Comparison of ENCODE assay signal across 25 cellular contexts in genomic region chr7:5243295-5243694, GRCh38.
"Had no signal": no experiment of that assay in that cellular context is flagged by ENCODE, and none has a peak within 500 bp of the region (broad histone marks: within the 10 kb centered on the region; RNA-seq: fewer than 3 reads in every experiment).

No MANE protein-coding gene starts in this region.

- DNase-seq: hypothalamus; immature natural killer cell; kidney; left colon; left ventricle myocardium inferior; naive B cell; occipital lobe; psoas muscle; right lobe of liver; stimulated activated CD4-positive, alpha-beta T cell treated with anti-CD3 and anti-CD28 coated beads, Interleukin-1b, Interleukin-23, amount 100 ng/mL, for 48 hours; stimulated activated CD4-positive, alpha-beta T cell treated with anti-CD3 and anti-CD28 coated beads, Interleukin-2, amount 100 ng/mL, for 48 hours; stimulated activated CD4-positive, alpha-beta T cell treated with anti-CD3 and anti-CD28 coated beads, Interleukin-4, amount 100 ng/mL, for 4 hours; stimulated activated CD8-positive, alpha-beta memory T cell treated with anti-CD3 and anti-CD28 coated beads, Interleukin-4, amount 100 ng/mL, for 48 hours; stimulated activated naive CD4-positive, alpha-beta T cell treated with Interleukin-2 at 50 U/mL for 16 hours; stimulated activated naive CD8-positive, alpha-beta T cell treated with anti-CD3 and anti-CD28 coated beads, Interleukin-15, amount 100 ng/mL, for 72 hours; uterus had no signal

- H3K27ac Mint-ChIP-seq: immature natural killer cell; naive B cell; nephron; stimulated activated memory B cell treated with anti-CD40 and anti-IgM and Interleukin-4, amounts not matched to agents 10 μg/mL and 1 μg/mL and 100 μg/mL, for 72 hours; type B pancreatic cell had no signal

- H3K36me3 ChIP-seq: left ventricle myocardium inferior, neutrophil, right lobe of liver, tibial nerve, uterus had no signal

- H3K36me3 Mint-ChIP-seq: immature natural killer cell; naive B cell; stimulated activated memory B cell treated with anti-CD40 and anti-IgM and Interleukin-4, amounts not matched to agents 10 μg/mL and 1 μg/mL and 100 μg/mL, for 72 hours; type B pancreatic cell had no signal

- H3K4me1 ChIP-seq: uterus had no signal

- H3K9ac ChIP-seq: parathyroid adenoma had no signal

- H3K27ac ChIP-seq: left ventricle myocardium inferior, neutrophil, parathyroid adenoma, psoas muscle, right lobe of liver, tibial nerve, uterus had no signal

- H3K27me3 ChIP-seq: right lobe of liver, tibial nerve, uterus had no signal

- H3K79me2 ChIP-seq: parathyroid adenoma had no signal

- ATAC-seq: left colon; psoas muscle; right lobe of liver; stimulated activated memory B cell treated with anti-CD40 and anti-IgM and Interleukin-4, amounts not matched to agents 10 μg/mL and 1 μg/mL and 100 μg/mL, for 72 hours had no signal

- H3K4me3 Mint-ChIP-seq: immature natural killer cell; nephron; neural crest cell; stimulated activated memory B cell treated with anti-CD40 and anti-IgM and Interleukin-4, amounts not matched to agents 10 μg/mL and 1 μg/mL and 100 μg/mL, for 72 hours; stimulated activated naive CD8-positive, alpha-beta T cell treated with anti-CD3 and anti-CD28 coated beads, Interleukin-15, amount 100 ng/mL, for 72 hours; type B pancreatic cell had no signal

- H3K9me3 Mint-ChIP-seq: immature natural killer cell, nephron, neural crest cell, type B pancreatic cell had no signal

- H3K4me3 ChIP-seq: left ventricle myocardium inferior, lung, psoas muscle, right lobe of liver, smooth muscle cell, tibial nerve, uterus had no signal

- H3K4me2 ChIP-seq: smooth muscle cell had no signal

- H3K27me3 Mint-ChIP-seq: type B pancreatic cell had no signal
